16 cellular contexts compared by ENCODE assay signal in the genomic region with DNA sequence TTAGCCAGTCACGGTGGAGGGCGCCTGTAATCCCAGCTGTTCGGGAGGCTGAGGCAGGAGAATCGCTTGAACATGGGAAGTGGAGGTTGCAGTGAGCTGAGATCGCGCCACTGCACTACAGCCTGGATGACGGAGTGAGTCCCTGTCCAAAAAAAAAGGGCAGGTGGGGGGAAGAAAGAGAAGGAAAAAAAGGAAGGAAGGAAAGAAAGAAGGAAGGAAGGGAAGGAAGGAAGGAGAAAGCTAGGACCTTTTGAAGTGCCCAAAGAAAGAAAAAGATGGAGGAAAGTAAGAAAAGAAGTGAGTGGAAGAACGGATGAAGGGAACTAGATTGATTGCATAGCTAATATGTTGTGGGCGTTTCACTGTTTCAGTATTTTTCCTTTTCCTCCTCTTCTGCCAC. TPM values are rescaled to one million over a fixed set of nuclear protein-coding genes. Genes with fewer than 3 reads are reported as not detected.
A peak's percentile ranks its signal among the peaks of the same experiment; 100 is the strongest.
DNase-seq lines count a peak whose midpoint lies in the region; ATAC-seq and TF ChIP-seq lines count a peak whose summit lies in the region.
"Had no signal": no experiment of that assay in that cellular context is flagged by ENCODE, and none has a peak within 500 bp of the region (broad histone marks: within the 10 kb centered on the region; RNA-seq: fewer than 3 reads in every experiment).

No MANE protein-coding gene starts in this region.

- H3K27me3 Mint-ChIP-seq in activated naive CD4-positive, alpha-beta T cell treated with anti-CD3 and anti-CD28 coated beads, Interleukin-2, amount 50 U/mL, for 24 hours, result no peaks in the 10 kb centered on the region
- peaks cover 3% of the 10 kb centered on the region for H3K27me3 Mint-ChIP-seq in activated naive CD4-positive, alpha-beta T cell treated with anti-CD3 and anti-CD28 coated beads, Interleukin-2, amount 10 ng/mL, durations not matched to agents 7 days and 5 days
- H3K27me3 Mint-ChIP-seq in activated T-helper 1 cell treated with anti-CD3 and anti-CD28 coated beads, Interleukin-12 subunit alpha, Interleukin-12 subunit beta, Interleukin-2, Interleukin-4 antibody, amounts not matched to agents 30 ng/mL and 10 ng/mL and 1 ng/mL, durations not matched to agents 14 hours and 24 hours and 36 hours (ENCODE audit: insufficient read depth), result no peaks in the 10 kb centered on the region
- no peaks in the 10 kb centered on the region for H3K27me3 Mint-ChIP-seq in stimulated activated naive CD8-positive, alpha-beta T cell treated with anti-CD3 and anti-CD28 coated beads, Interleukin-15, amount 100 ng/mL, for 72 hours
- H3K27me3 Mint-ChIP-seq: IgD-negative memory B cell had no signal

- H3K4me1 ChIP-seq in foreskin keratinocyte, result peaks cover 66% of the 10 kb centered on the region

- no peaks in the 10 kb centered on the region for H3K9me3 Mint-ChIP-seq in activated naive CD4-positive, alpha-beta T cell treated with anti-CD3 and anti-CD28 coated beads, Interleukin-2, amount 50 U/mL, for 24 hours
- no peaks in the 10 kb centered on the region for H3K9me3 Mint-ChIP-seq in activated naive CD4-positive, alpha-beta T cell treated with anti-CD3 and anti-CD28 coated beads, Interleukin-2, amount 10 ng/mL, durations not matched to agents 7 days and 5 days
- H3K9me3 Mint-ChIP-seq in activated T-helper 1 cell treated with anti-CD3 and anti-CD28 coated beads, Interleukin-12 subunit alpha, Interleukin-12 subunit beta, Interleukin-2, Interleukin-4 antibody, amounts not matched to agents 30 ng/mL and 10 ng/mL and 1 ng/mL, durations not matched to agents 14 hours and 24 hours and 36 hours, result no peaks in the 10 kb centered on the region
- H3K9me3 Mint-ChIP-seq in stimulated activated naive CD8-positive, alpha-beta T cell treated with anti-CD3 and anti-CD28 coated beads, Interleukin-15, amount 100 ng/mL, for 72 hours, result no peaks in the 10 kb centered on the region
- H3K9me3 Mint-ChIP-seq: IgD-negative memory B cell had no signal

- intact Hi-C loops in activated T-helper 1 cell treated with anti-CD3 and anti-CD28 coated beads, Interleukin-12 subunit alpha, Interleukin-12 subunit beta, Interleukin-2, Interleukin-4 antibody, amounts not matched to agents 30 ng/mL and 10 ng/mL and 1 ng/mL, durations not matched to agents 14 hours and 24 hours and 36 hours (cut with micrococcal nuclease), result loop anchor here (10.0 kb wide), 1 partner anchor 526 kb away; a partner anchor contains a TSS

- peak overlapping the region; percentile 100 for H3K27ac ChIP-seq in foreskin keratinocyte

- DNase-seq in activated naive CD4-positive, alpha-beta T cell treated with anti-CD3 and anti-CD28 coated beads, Interleukin-2, amount 10 ng/mL, durations not matched to agents 7 days and 5 days, result no peak
- DNase-seq in activated T-helper 1 cell treated with anti-CD3 and anti-CD28 coated beads, Interleukin-12 subunit alpha, Interleukin-12 subunit beta, Interleukin-2, Interleukin-4 antibody, amounts not matched to agents 30 ng/mL and 10 ng/mL and 1 ng/mL, durations not matched to agents 14 hours and 24 hours and 36 hours (ENCODE audit: low spot score), result no peak
- DNase-seq in foreskin keratinocyte (no peak), ureter (ENCODE audit: low spot score) (no peak), NCI-H2171 (lab: John Stamatoyannopoulos, UW) (no peak)
- DNase-seq in stimulated activated naive CD8-positive, alpha-beta T cell treated with anti-CD3 and anti-CD28 coated beads, Interleukin-15, amount 100 ng/mL, for 72 hours, result no peak
- DNase-seq in activated CD4-positive, CD25-positive, alpha-beta regulatory T cell (lab: John Stamatoyannopoulos, UW), result no peak
- DNase-seq: activated CD4-positive, CD25-positive, alpha-beta regulatory T cell treated with anti-CD3 and anti-CD28 coated beads, Interleukin-2, amount 50 U/mL, for 72 hours; activated effector memory CD4-positive, alpha-beta T cell treated with Interleukin-2 at 50 U/mL for 16 hours; effector memory CD4-positive, alpha-beta T cell; NCI-H1436 treated with DMSO at 0.1 percent for 48 hours; NCI-H510A; occipital lobe; small intestine had no signal

- H3K27ac Mint-ChIP-seq in activated naive CD4-positive, alpha-beta T cell treated with anti-CD3 and anti-CD28 coated beads, Interleukin-2, amount 50 U/mL, for 24 hours, result peak overlapping the region; percentile 23
- H3K27ac Mint-ChIP-seq in activated naive CD4-positive, alpha-beta T cell treated with anti-CD3 and anti-CD28 coated beads, Interleukin-2, amount 10 ng/mL, durations not matched to agents 7 days and 5 days, result no peak overlapping the region
- H3K27ac Mint-ChIP-seq in activated T-helper 1 cell treated with anti-CD3 and anti-CD28 coated beads, Interleukin-12 subunit alpha, Interleukin-12 subunit beta, Interleukin-2, Interleukin-4 antibody, amounts not matched to agents 30 ng/mL and 10 ng/mL and 1 ng/mL, durations not matched to agents 14 hours and 24 hours and 36 hours, result peak overlapping the region; percentile 73
- peak overlapping the region; percentile 88 to 90 for H3K27ac Mint-ChIP-seq in stimulated activated naive CD8-positive, alpha-beta T cell treated with anti-CD3 and anti-CD28 coated beads, Interleukin-15, amount 100 ng/mL, for 72 hours

- peaks cover 69% of the 10 kb centered on the region for H3K4me1 Mint-ChIP-seq in activated naive CD4-positive, alpha-beta T cell treated with anti-CD3 and anti-CD28 coated beads, Interleukin-2, amount 50 U/mL, for 24 hours
- peaks cover 75% of the 10 kb centered on the region for H3K4me1 Mint-ChIP-seq in activated naive CD4-positive, alpha-beta T cell treated with anti-CD3 and anti-CD28 coated beads, Interleukin-2, amount 10 ng/mL, durations not matched to agents 7 days and 5 days
- peaks cover 93% of the 10 kb centered on the region for H3K4me1 Mint-ChIP-seq in activated T-helper 1 cell treated with anti-CD3 and anti-CD28 coated beads, Interleukin-12 subunit alpha, Interleukin-12 subunit beta, Interleukin-2, Interleukin-4 antibody, amounts not matched to agents 30 ng/mL and 10 ng/mL and 1 ng/mL, durations not matched to agents 14 hours and 24 hours and 36 hours (ENCODE audit: low read depth)
- H3K4me1 Mint-ChIP-seq in stimulated activated naive CD8-positive, alpha-beta T cell treated with anti-CD3 and anti-CD28 coated beads, Interleukin-15, amount 100 ng/mL, for 72 hours, result peaks cover 96% of the 10 kb centered on the region

- no peak overlapping the region for H3K4me3 Mint-ChIP-seq in activated naive CD4-positive, alpha-beta T cell treated with anti-CD3 and anti-CD28 coated beads, Interleukin-2, amount 50 U/mL, for 24 hours
- no peak overlapping the region for H3K4me3 Mint-ChIP-seq in activated naive CD4-positive, alpha-beta T cell treated with anti-CD3 and anti-CD28 coated beads, Interleukin-2, amount 10 ng/mL, durations not matched to agents 7 days and 5 days
- H3K4me3 Mint-ChIP-seq in activated T-helper 1 cell treated with anti-CD3 and anti-CD28 coated beads, Interleukin-12 subunit alpha, Interleukin-12 subunit beta, Interleukin-2, Interleukin-4 antibody, amounts not matched to agents 30 ng/mL and 10 ng/mL and 1 ng/mL, durations not matched to agents 14 hours and 24 hours and 36 hours, result peak overlapping the region; percentile 27
- peak overlapping the region; percentile 14 to 68 for H3K4me3 Mint-ChIP-seq in stimulated activated naive CD8-positive, alpha-beta T cell treated with anti-CD3 and anti-CD28 coated beads, Interleukin-15, amount 100 ng/mL, for 72 hours

- TF ChIP-seq CTCF in foreskin keratinocyte (conservative IDR thresholded peaks at IDR 0.05), result no peak

- CTCF ChIA-PET in activated naive CD4-positive, alpha-beta T cell treated with anti-CD3 and anti-CD28 coated beads, Interleukin-2, amount 10 ng/mL, durations not matched to agents 7 days and 5 days (lab: Charles Lee), result interaction anchor here (1.2 to 11.1 kb wide), 5 partner anchors 8 to 310 kb away, joined by 4 to 112 read pairs (median 7); a partner anchor contains a TSS

- no peak for ATAC-seq in foreskin keratinocyte
- no peak for ATAC-seq in stimulated activated naive CD8-positive, alpha-beta T cell treated with anti-CD3 and anti-CD28 coated beads, Interleukin-15, amount 100 ng/mL, for 72 hours

- no peaks in the 10 kb centered on the region for H3K27me3 ChIP-seq in foreskin keratinocyte

- H3K36me3 Mint-ChIP-seq in activated naive CD4-positive, alpha-beta T cell treated with anti-CD3 and anti-CD28 coated beads, Interleukin-2, amount 50 U/mL, for 24 hours, result no peaks in the 10 kb centered on the region
- H3K36me3 Mint-ChIP-seq in activated naive CD4-positive, alpha-beta T cell treated with anti-CD3 and anti-CD28 coated beads, Interleukin-2, amount 10 ng/mL, durations not matched to agents 7 days and 5 days, result peaks cover 1% of the 10 kb centered on the region
- H3K36me3 Mint-ChIP-seq in activated T-helper 1 cell treated with anti-CD3 and anti-CD28 coated beads, Interleukin-12 subunit alpha, Interleukin-12 subunit beta, Interleukin-2, Interleukin-4 antibody, amounts not matched to agents 30 ng/mL and 10 ng/mL and 1 ng/mL, durations not matched to agents 14 hours and 24 hours and 36 hours (ENCODE audit: low read depth), result no peaks in the 10 kb centered on the region
- H3K36me3 Mint-ChIP-seq: IgD-negative memory B cell had no signal

RNA-seq across cellular contexts. Expression of a gene that starts 41.9 kb away (rescaled TPM):
- total RNA-seq in activated T-helper 1 cell treated with anti-CD3 and anti-CD28 coated beads, Interleukin-12 subunit alpha, Interleukin-12 subunit beta, Interleukin-2, Interleukin-4 antibody, amounts not matched to agents 30 ng/mL and 10 ng/mL and 1 ng/mL, durations not matched to agents 14 hours and 24 hours and 36 hours, result 449 and 458 TPM in 2 replicates
- total RNA-seq in foreskin keratinocyte, result 78.2 and 96.0 TPM in 2 replicates
- polyA plus RNA-seq in foreskin keratinocyte, result 44.6 and 47.5 TPM in 2 replicates
- total RNA-seq in ureter, result 206 TPM

Comparison
In these comparisons a context has a peak if more than half of its experiments do, and no peak if none do; other contexts are left out.
1. H3K4me3 Mint-ChIP-seq: peak in activated T-helper 1 cell treated with anti-CD3 and anti-CD28 coated beads, Interleukin-12 subunit alpha, Interleukin-12 subunit beta, Interleukin-2, Interleukin-4 antibody, amounts not matched to agents 30 ng/mL and 10 ng/mL and 1 ng/mL, durations not matched to agents 14 hours and 24 hours and 36 hours (single experiment) and stimulated activated naive CD8-positive, alpha-beta T cell treated with anti-CD3 and anti-CD28 coated beads, Interleukin-15, amount 100 ng/mL, for 72 hours (2 of 2); none in activated naive CD4-positive, alpha-beta T cell treated with anti-CD3 and anti-CD28 coated beads, Interleukin-2, amount 50 U/mL, for 24 hours (single experiment) and activated naive CD4-positive, alpha-beta T cell treated with anti-CD3 and anti-CD28 coated beads, Interleukin-2, amount 10 ng/mL, durations not matched to agents 7 days and 5 days (single experiment).